10 cellular contexts compared by ENCODE assay signal in the genomic region with DNA sequence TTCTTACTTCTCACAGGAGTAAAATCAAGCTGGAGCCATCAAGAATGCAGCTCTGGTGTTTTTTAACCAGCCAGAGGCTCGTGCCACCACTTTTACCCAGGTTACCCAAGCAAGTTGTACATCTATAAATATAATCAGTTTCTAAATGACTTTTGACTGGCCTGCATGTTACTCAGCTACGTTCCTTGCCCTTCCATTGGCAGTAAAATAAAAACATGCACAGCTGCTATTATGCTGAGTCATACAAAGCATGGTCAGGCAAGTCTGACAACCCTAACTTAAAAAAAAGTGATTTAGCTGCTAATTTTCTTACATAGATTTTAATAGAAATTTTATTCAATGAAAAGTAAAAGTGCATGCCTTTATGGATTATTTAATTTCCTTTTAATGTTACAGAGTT.
DNase-seq lines count a peak whose midpoint lies in the region; ATAC-seq and TF ChIP-seq lines count a peak whose summit lies in the region.
"Had no signal": no experiment of that assay in that cellular context is flagged by ENCODE, and none has a peak within 500 bp of the region (broad histone marks: within the 10 kb centered on the region; RNA-seq: fewer than 3 reads in every experiment).

No MANE protein-coding gene starts in this region.

- H2BK5ac ChIP-seq in mesendoderm (ENCODE audit: low read length): no peak overlapping the region

- H3K4me3 ChIP-seq in RWPE2 (ENCODE audit: severe bottlenecking) (no peak overlapping the region), mesendoderm (ENCODE audit: low read length) (no peak overlapping the region), heart right ventricle (no peak overlapping the region), neural progenitor cell (no peak overlapping the region)

- H3K18ac ChIP-seq in mesendoderm (ENCODE audit: low read length): no peak overlapping the region

- ATAC-seq in GM18861 (IDR thresholded peaks at IDR 0.05; ENCODE audit: unreplicated experiment) (peak; percentile 99), HG02938 (IDR thresholded peaks at IDR 0.05; ENCODE audit: unreplicated experiment) (peak; percentile 68), RWPE2 (ENCODE audit: low read depth) (peak; percentile 92), heart right ventricle (no peak), HG03571 (IDR thresholded peaks at IDR 0.05; ENCODE audit: unreplicated experiment) (no peak)

- no peaks in the 10 kb centered on the region for H3F3A ChIP-seq in neural progenitor cell (ENCODE audit: low read depth)

- no peak overlapping the region for H2BK15ac ChIP-seq in mesendoderm (replicated peaks; ENCODE audit: low read depth)

- H3K4ac ChIP-seq in mesendoderm (ENCODE audit: low read depth, low read length): no peak overlapping the region

- H3K9ac ChIP-seq in mesendoderm (ENCODE audit: low read length) (no peak overlapping the region), neural progenitor cell (no peak overlapping the region)

- no peak overlapping the region for H4K8ac ChIP-seq in mesendoderm (ENCODE audit: low read depth, low read length)

- no peak overlapping the region for H3K27ac Mint-ChIP-seq in neural progenitor cell
- H3K27ac Mint-ChIP-seq: endodermal cell had no signal

- no peaks in the 10 kb centered on the region for H3K9me3 Mint-ChIP-seq in neural progenitor cell
- H3K9me3 Mint-ChIP-seq: endodermal cell, H9 had no signal

- H3K4me1 ChIP-seq in RWPE2 (ENCODE audit: insufficient read depth, poor library complexity, severe bottlenecking): peaks cover 11% of the 10 kb centered on the region
- H3K4me1 ChIP-seq in mesendoderm (ENCODE audit: control insufficient read depth, low read depth, low read length): no peaks in the 10 kb centered on the region
- H3K4me1 ChIP-seq in heart right ventricle: no peaks in the 10 kb centered on the region
- H3K4me1 ChIP-seq in neural progenitor cell: peaks cover 6% of the 10 kb centered on the region

- H3K9me3 ChIP-seq in RWPE2 (ENCODE audit: severe bottlenecking) (no peaks in the 10 kb centered on the region), heart right ventricle (no peaks in the 10 kb centered on the region), neural progenitor cell (ENCODE audit: low read depth) (no peaks in the 10 kb centered on the region)

- H3K36me3 ChIP-seq in RWPE2 (ENCODE audit: low read depth): no peaks in the 10 kb centered on the region
- H3K36me3 ChIP-seq in mesendoderm (ENCODE audit: control insufficient read depth, insufficient read depth, low read length): no peaks in the 10 kb centered on the region
- no peaks in the 10 kb centered on the region for H3K36me3 ChIP-seq in heart right ventricle
- H3K36me3 ChIP-seq in neural progenitor cell: no peaks in the 10 kb centered on the region

- no peak overlapping the region for H3K23ac ChIP-seq in mesendoderm (ENCODE audit: low read length)

- H3K4me1 Mint-ChIP-seq in neural progenitor cell: no peaks in the 10 kb centered on the region
- H3K4me1 Mint-ChIP-seq: endodermal cell had no signal

- TF ChIP-seq CTCF in RWPE2 (IDR thresholded peaks at IDR 0.05; ENCODE audit: poor library complexity, severe bottlenecking) (no peak), heart right ventricle (IDR thresholded peaks at IDR 0.05) (no peak), neural progenitor cell (IDR thresholded peaks at IDR 0.05) (no peak)

- H3K36me3 Mint-ChIP-seq in neural progenitor cell: no peaks in the 10 kb centered on the region

- no peak overlapping the region for H2BK120ac ChIP-seq in mesendoderm (ENCODE audit: low read depth, low read length)

- no peak overlapping the region for H3K4me3 Mint-ChIP-seq in neural progenitor cell
- H3K4me3 Mint-ChIP-seq: endodermal cell, H9 had no signal

- DNase-seq in RWPE2 (ENCODE audit: low spot score) (no peak), mesendoderm (peak; percentile 20), heart right ventricle (no peak), neural progenitor cell (ENCODE audit: low spot score) (no peak)
- no peak for DNase-seq in activated CD4-positive, alpha-beta T cell treated with anti-CD3 and anti-CD28 coated beads for 1 hour
- DNase-seq: endodermal cell, H9 had no signal

- H3K27me3 ChIP-seq in RWPE2 (ENCODE audit: insufficient read depth, poor library complexity, severe bottlenecking) (no peaks in the 10 kb centered on the region), mesendoderm (ENCODE audit: insufficient read depth, low read length, poor library complexity) (no peaks in the 10 kb centered on the region), heart right ventricle (no peaks in the 10 kb centered on the region), neural progenitor cell (no peaks in the 10 kb centered on the region)

- no CpG with 5 or more reads among the region's 2 CpGs for WGBS in mesendoderm (ENCODE audit: extremely low coverage, insufficient coverage, low lambda C conversion rate)
- WGBS in heart right ventricle, 2 donors: 33 to 48% methylated on average over 2 of the region's 2 CpGs

- H3K4me2 ChIP-seq in mesendoderm (ENCODE audit: low read length): no peak overlapping the region
- no peak overlapping the region for H3K4me2 ChIP-seq in neural progenitor cell

- H3K79me2 ChIP-seq in mesendoderm (ENCODE audit: control insufficient read depth, insufficient read depth, low read length) (no peaks in the 10 kb centered on the region), neural progenitor cell (ENCODE audit: low read depth) (no peaks in the 10 kb centered on the region)

- H4K20me1 ChIP-seq in neural progenitor cell (ENCODE audit: low read depth): no peaks in the 10 kb centered on the region

- peaks cover 3% of the 10 kb centered on the region for H3K27me3 Mint-ChIP-seq in neural progenitor cell (ENCODE audit: insufficient read depth, low read depth)

- intact Hi-C loops in heart right ventricle (cut with DNase I): no loop called here

- H3K27ac ChIP-seq in RWPE2 (ENCODE audit: poor library complexity, severe bottlenecking) (no peak overlapping the region), mesendoderm (ENCODE audit: low read depth, low read length) (no peak overlapping the region), heart right ventricle (no peak overlapping the region), neural progenitor cell (no peak overlapping the region)

- no peaks in the 10 kb centered on the region for H3K79me1 ChIP-seq in mesendoderm (ENCODE audit: low read length)

- H2AK5ac ChIP-seq in mesendoderm (ENCODE audit: low read length): no peak overlapping the region

- no peak overlapping the region for H4K5ac ChIP-seq in mesendoderm (ENCODE audit: low read length)

- no peak overlapping the region for H3K56ac ChIP-seq in mesendoderm (ENCODE audit: low read length)

- no peak overlapping the region for H2AFZ ChIP-seq in neural progenitor cell (replicated peaks)

Comparison
In these comparisons a context has a peak if more than half of its experiments do, and no peak if none do; other contexts are left out.
1. ATAC-seq: peak in GM18861 (single experiment), HG02938 (single experiment) and RWPE2 (single experiment); none in heart right ventricle (0 of 8) and HG03571 (single experiment).